In the genomic region with DNA sequence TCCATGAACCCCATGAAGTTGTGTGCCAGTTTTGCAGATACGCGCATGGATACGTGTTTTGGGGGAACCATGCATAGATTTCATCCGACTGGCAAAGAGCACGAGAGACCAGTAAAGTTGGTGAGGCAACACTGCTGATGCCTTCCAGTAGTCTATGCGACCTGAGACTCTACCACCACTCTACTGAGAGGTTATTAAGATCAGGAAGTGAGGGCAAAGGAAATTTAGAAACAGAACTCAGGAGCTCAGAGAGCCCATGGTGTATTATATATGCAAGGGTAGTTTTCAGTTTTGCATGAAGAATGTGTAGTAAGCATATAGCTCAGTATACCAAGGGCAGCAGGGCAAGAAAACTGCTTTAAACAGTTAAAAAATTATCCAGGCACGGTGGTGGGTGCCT, we compare ENCODE assay signal across 1 cellular context.
TF ChIP-seq lines count a peak whose summit lies in the region.

No MANE protein-coding gene starts in this region.

TF ChIP-seq in WTC11, 78 proteins besides CTCF, POLR2A, EP300 and RAD21 (continued from another document):
- TF ChIP-seq, protein P1, sequence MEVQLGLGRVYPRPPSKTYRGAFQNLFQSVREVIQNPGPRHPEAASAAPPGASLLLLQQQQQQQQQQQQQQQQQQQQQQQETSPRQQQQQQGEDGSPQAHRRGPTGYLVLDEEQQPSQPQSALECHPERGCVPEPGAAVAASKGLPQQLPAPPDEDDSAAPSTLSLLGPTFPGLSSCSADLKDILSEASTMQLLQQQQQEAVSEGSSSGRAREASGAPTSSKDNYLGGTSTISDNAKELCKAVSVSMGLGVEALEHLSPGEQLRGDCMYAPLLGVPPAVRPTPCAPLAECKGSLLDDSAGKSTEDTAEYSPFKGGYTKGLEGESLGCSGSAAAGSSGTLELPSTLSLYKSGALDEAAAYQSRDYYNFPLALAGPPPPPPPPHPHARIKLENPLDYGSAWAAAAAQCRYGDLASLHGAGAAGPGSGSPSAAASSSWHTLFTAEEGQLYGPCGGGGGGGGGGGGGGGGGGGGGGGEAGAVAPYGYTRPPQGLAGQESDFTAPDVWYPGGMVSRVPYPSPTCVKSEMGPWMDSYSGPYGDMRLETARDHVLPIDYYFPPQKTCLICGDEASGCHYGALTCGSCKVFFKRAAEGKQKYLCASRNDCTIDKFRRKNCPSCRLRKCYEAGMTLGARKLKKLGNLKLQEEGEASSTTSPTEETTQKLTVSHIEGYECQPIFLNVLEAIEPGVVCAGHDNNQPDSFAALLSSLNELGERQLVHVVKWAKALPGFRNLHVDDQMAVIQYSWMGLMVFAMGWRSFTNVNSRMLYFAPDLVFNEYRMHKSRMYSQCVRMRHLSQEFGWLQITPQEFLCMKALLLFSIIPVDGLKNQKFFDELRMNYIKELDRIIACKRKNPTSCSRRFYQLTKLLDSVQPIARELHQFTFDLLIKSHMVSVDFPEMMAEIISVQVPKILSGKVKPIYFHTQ (CRISPR knock-in tag; IDR thresholded peaks at IDR 0.05) = no peak
